In the genomic region with DNA sequence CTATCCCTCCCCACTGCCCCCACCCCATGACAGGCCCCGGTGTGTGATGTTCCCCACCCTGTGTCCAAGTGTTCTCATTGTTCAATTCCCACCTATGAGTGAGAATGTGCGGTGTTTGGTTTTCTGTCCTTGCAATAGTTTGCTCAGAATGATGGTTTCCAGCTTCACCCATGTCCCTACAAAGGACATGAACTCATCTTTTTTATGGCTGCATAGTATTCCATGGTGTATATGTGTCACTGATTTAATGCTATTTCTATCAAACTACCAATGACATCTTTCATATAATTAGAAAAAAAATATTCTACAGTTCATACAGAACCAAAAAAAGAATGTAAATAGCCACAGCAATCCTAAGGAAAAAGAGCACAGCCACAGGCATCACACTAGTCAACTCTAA, we compare ENCODE assay signal across 12 cellular contexts. TPM values are rescaled to one million over a fixed set of nuclear protein-coding genes. Genes with fewer than 3 reads are reported as not detected.
"Had no signal": no experiment of that assay in that cellular context is flagged by ENCODE, and none has a peak within 500 bp of the region (broad histone marks: within the 10 kb centered on the region; RNA-seq: fewer than 3 reads in every experiment).

No MANE protein-coding gene starts in this region.

RNA-seq across cellular contexts. Expression of a gene that starts 9.8 kb away (rescaled TPM):
- total RNA-seq: OCI-LY7, PC-3, PC-9, Peyer's patch, Right ventricle myocardium inferior, Right ventricle myocardium superior, SJCRH30, SJSA1, SK-MEL-5, T-cell had no signal

RNA-seq across cellular contexts. Expression of a gene that starts 38.5 kb away (rescaled TPM):
- total RNA-seq: OCI-LY7, PC-3, PC-9, Peyer's patch, Right ventricle myocardium inferior, Right ventricle myocardium superior, RPMI7951, SJCRH30, SJSA1, SK-MEL-5, T-cell had no signal
- polyA plus RNA-seq: SK-N-SH had no signal
